ENCODE assay signal across 23 cellular contexts in the genomic region with DNA sequence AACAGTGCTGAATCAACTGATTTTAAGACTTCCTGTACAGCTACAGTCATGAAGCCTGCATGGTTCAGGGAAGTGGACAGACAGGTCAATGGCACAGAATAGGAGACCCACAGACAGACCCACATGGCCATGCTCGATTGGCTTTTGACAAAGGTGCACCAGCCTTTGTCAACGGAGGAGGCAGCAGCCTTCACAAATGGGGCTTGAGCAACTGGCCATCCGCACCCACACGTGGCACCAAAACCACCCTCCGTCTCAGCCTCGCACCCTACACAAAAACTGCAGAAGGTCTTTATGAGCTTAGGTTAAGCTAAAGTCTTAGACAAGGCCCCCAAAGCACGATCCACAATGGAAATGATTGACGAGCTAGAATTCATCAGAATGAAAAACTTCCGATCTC.
"Had no signal": no experiment of that assay in that cellular context is flagged by ENCODE, and none has a peak within 500 bp of the region (broad histone marks: within the 10 kb centered on the region; RNA-seq: fewer than 3 reads in every experiment).

No MANE protein-coding gene starts in this region.

- H3K36me3 Mint-ChIP-seq: activated naive CD4-positive, alpha-beta T cell treated with anti-CD3 and anti-CD28 coated beads, Interleukin-2, amount 50 U/mL, for 72 hours; naive B cell had no signal

- H3K27me3 ChIP-seq: colonic mucosa, hepatocyte, right lobe of liver, upper lobe of right lung had no signal

- H3K4me2 ChIP-seq: hepatocyte had no signal

- H3K4me3 Mint-ChIP-seq: activated T-cell treated with anti-CD3 and anti-CD28 coated beads, Interleukin-2, amount 50 U/mL, for 72 hours; mesothelial cell of epicardium; naive B cell; neural crest cell; stimulated activated naive CD8-positive, alpha-beta T cell treated with anti-CD3 and anti-CD28 coated beads, Interleukin-15, Interleukin-2, amounts not matched to agents 100 ng/mL and 50 ng/mL, for 24 hours; T-helper 2 cell treated with Interferon-gamma antibody and Interleukin-4, amounts not matched to agents 5 μg/mL and 100 μg/mL, for 36 hours had no signal

- H3K9me3 ChIP-seq: colonic mucosa, right lobe of liver, upper lobe of right lung had no signal

- H3K9me3 Mint-ChIP-seq: activated naive CD4-positive, alpha-beta T cell treated with anti-CD3 and anti-CD28 coated beads, Interleukin-2, amount 50 U/mL, for 72 hours; activated T-cell treated with anti-CD3 and anti-CD28 coated beads, Interleukin-2, amount 50 U/mL, for 72 hours; mesothelial cell of epicardium; neural crest cell; stimulated activated naive CD8-positive, alpha-beta T cell treated with anti-CD3 and anti-CD28 coated beads, Interleukin-15, Interleukin-2, amounts not matched to agents 100 ng/mL and 50 ng/mL, for 24 hours; T-helper 2 cell treated with Interferon-gamma antibody and Interleukin-4, amounts not matched to agents 5 μg/mL and 100 μg/mL, for 36 hours had no signal

- ATAC-seq: activated naive CD4-positive, alpha-beta T cell treated with anti-CD3 and anti-CD28 coated beads, Interleukin-2, amount 50 U/mL, for 72 hours; left cardiac atrium; right lobe of liver; upper lobe of right lung had no signal

- DNase-seq: activated CD4-positive, alpha-beta T cell treated with anti-CD3 and anti-CD28 coated beads for 4 hours; activated CD4-positive, alpha-beta T cell treated with anti-CD3 and anti-CD28 coated beads, Interleukin-2, amount 50 U/mL, for 4 hours; activated naive CD4-positive, alpha-beta T cell; cerebellar nuclear complex; colonic mucosa; effector CD8-positive, alpha-beta T cell; glutamatergic neuron; left cardiac atrium; mammary epithelial cell; naive B cell; stimulated activated CD4-positive, alpha-beta T cell treated with anti-CD3 and anti-CD28 coated beads, Interleukin-12 subunit alpha, Interleukin-12 subunit beta, amount 100 ng/mL, for 4 hours; stimulated activated CD4-positive, alpha-beta T cell treated with anti-CD3 and anti-CD28 coated beads, Interleukin-4, amount 100 ng/mL, for 1 hour; T-helper 1 cell; upper lobe of right lung had no signal

- H3K27ac ChIP-seq: colonic mucosa, hepatocyte, right lobe of liver, skin epidermis, upper lobe of right lung had no signal

- H3K4me3 ChIP-seq: colonic mucosa, hepatocyte, right lobe of liver, skin epidermis, upper lobe of right lung had no signal

- H2AFZ ChIP-seq: hepatocyte had no signal

- H3K27me3 Mint-ChIP-seq: stimulated activated naive CD8-positive, alpha-beta T cell treated with anti-CD3 and anti-CD28 coated beads, Interleukin-15, Interleukin-2, amounts not matched to agents 100 ng/mL and 50 ng/mL, for 24 hours had no signal

- H3K4me1 ChIP-seq: colonic mucosa had no signal

- H3K27ac Mint-ChIP-seq: activated T-cell treated with anti-CD3 and anti-CD28 coated beads, Interleukin-2, amount 50 U/mL, for 72 hours; mesothelial cell of epicardium; naive B cell; stimulated activated naive CD8-positive, alpha-beta T cell treated with anti-CD3 and anti-CD28 coated beads, Interleukin-15, Interleukin-2, amounts not matched to agents 100 ng/mL and 50 ng/mL, for 24 hours; T-helper 2 cell treated with Interferon-gamma antibody and Interleukin-4, amounts not matched to agents 5 μg/mL and 100 μg/mL, for 36 hours had no signal

- H3K36me3 ChIP-seq: colonic mucosa, right lobe of liver, upper lobe of right lung had no signal
